Comparison of ENCODE assay signal across 16 cellular contexts in genomic region chr19:54905908-54906511, GRCh38. TPM values are rescaled to one million over a fixed set of nuclear protein-coding genes. Genes with fewer than 3 reads are reported as not detected.
DNase-seq lines count a peak whose midpoint lies in the region; ATAC-seq lines count a peak whose summit lies in the region.
"Had no signal": no experiment of that assay in that cellular context is flagged by ENCODE, and none has a peak within 500 bp of the region (broad histone marks: within the 10 kb centered on the region; RNA-seq: fewer than 3 reads in every experiment).

Gene NCR1 (plus strand): TSS chr19:54906148. CDS start chr19:54906188, 40 bp downstream.

- H3K27me3 Mint-ChIP-seq in CD8-positive, alpha-beta memory T cell = peaks cover 8 to 12% of the 10 kb centered on the region in 2 donors
- H3K27me3 Mint-ChIP-seq in central memory CD8-positive, alpha-beta T cell = peaks cover 10% of the 10 kb centered on the region

- H4K91ac ChIP-seq in trophoblast cell (ENCODE audit: low read depth, low read length) = peak within 1 kb of the TSS; percentile 78

- no peaks in the 10 kb centered on the region for H4K20me1 ChIP-seq in Karpas-422 (ENCODE audit: insufficient read depth, low read depth, low read length)

- peak within 1 kb of the TSS; percentile 24 for H2AK5ac ChIP-seq in trophoblast cell (ENCODE audit: low read length)

- H2AFZ ChIP-seq in Karpas-422 (ENCODE audit: low read length) = peak within 1 kb of the TSS; percentile 5; the same call in 1 of the 2 replicates
- H2AFZ ChIP-seq in trophoblast cell (ENCODE audit: insufficient read depth, low read length, poor library complexity) = no peak within 1 kb of the TSS

- H3K4me2 ChIP-seq in Karpas-422 (ENCODE audit: low read depth, low read length, poor library complexity, severe bottlenecking) = no peak within 1 kb of the TSS
- no peak within 1 kb of the TSS for H3K4me2 ChIP-seq in trophoblast cell (ENCODE audit: low read length)

- H2BK120ac ChIP-seq in trophoblast cell (ENCODE audit: insufficient read depth, low read length, poor library complexity) = peak within 1 kb of the TSS; percentile 3

- H2BK5ac ChIP-seq in trophoblast cell (ENCODE audit: low read depth, low read length, poor library complexity) = peak within 1 kb of the TSS; percentile 11

- H3K9ac ChIP-seq in Karpas-422 (ENCODE audit: low read length) (no peak within 1 kb of the TSS), trophoblast cell (ENCODE audit: low read length) (peak within 1 kb of the TSS; percentile 31)

- H4K12ac ChIP-seq in trophoblast cell (ENCODE audit: low read depth, low read length) = no peak within 1 kb of the TSS

- peak within 1 kb of the TSS; percentile 60 for H3K27ac ChIP-seq in CD8-positive, alpha-beta memory T cell (ENCODE audit: low read depth, low read length)
- H3K27ac ChIP-seq in Karpas-422 (ENCODE audit: low read length) = no peak within 1 kb of the TSS
- peak within 1 kb of the TSS; percentile 70 for H3K27ac ChIP-seq in trophoblast cell (ENCODE audit: low read depth, low read length)
- H3K27ac ChIP-seq: psoas muscle had no signal

- peak; percentile 79 for ATAC-seq in central memory CD8-positive, alpha-beta T cell (replicated peaks; ENCODE audit: extremely low read depth, poor library complexity, severe bottlenecking)
- no peak for ATAC-seq in HG02759 (IDR thresholded peaks at IDR 0.05; ENCODE audit: unreplicated experiment)
- ATAC-seq: psoas muscle had no signal

- peak in 1 of 5 donors; percentile 18 for DNase-seq in CD8-positive, alpha-beta memory T cell
- no peak for DNase-seq in Karpas-422
- DNase-seq in central memory CD8-positive, alpha-beta T cell (ENCODE audit: low spot score in 2 of 2) = peak in 1 of 2 donors; percentile 25
- DNase-seq in trophoblast cell = peak; percentile 43 to 69
- DNase-seq in DMS53 treated with DMSO at 0.1 percent for 48 hours (lab: John Stamatoyannopoulos, UW; ENCODE audit: unreplicated experiment) = no peak
- no peak for DNase-seq in T1000 (lab: John Stamatoyannopoulos, UW)
- no peak for DNase-seq in GM19240 (ENCODE audit: insufficient read length, low spot score)
- DNase-seq: DND-41; glutamatergic neuron; NCI-H2081 treated with DMSO at 0.1 percent for 48 hours; psoas muscle; stimulated activated CD4-positive, alpha-beta T cell treated with anti-CD3 and anti-CD28 coated beads, Interleukin-1b, Interleukin-23, amount 100 ng/mL, for 48 hours had no signal

- H3K36me3 ChIP-seq in CD8-positive, alpha-beta memory T cell (ENCODE audit: insufficient read depth, low read length) = no peaks in the 10 kb centered on the region
- H3K36me3 ChIP-seq in Karpas-422 (ENCODE audit: insufficient read depth, low read length) (no peaks in the 10 kb centered on the region), trophoblast cell (ENCODE audit: control insufficient read depth in 1 of 2, insufficient read depth in 2 of 2, low read length in 2 of 2) (no peaks in the 10 kb centered on the region)

- no peaks in the 10 kb centered on the region for H3K9me2 ChIP-seq in Karpas-422 (replicated peaks; ENCODE audit: insufficient read depth, low read length)

- no peaks in the 10 kb centered on the region for H3K9me3 ChIP-seq in CD8-positive, alpha-beta memory T cell (ENCODE audit: low read length)
- H3K9me3 ChIP-seq in Karpas-422 (ENCODE audit: low read length) (no peaks in the 10 kb centered on the region), trophoblast cell (ENCODE audit: insufficient read depth, low read depth, low read length) (peaks cover 6% of the 10 kb centered on the region)
- H3K9me3 ChIP-seq: psoas muscle had no signal

- peak within 1 kb of the TSS; percentile 23 for H3K14ac ChIP-seq in trophoblast cell (ENCODE audit: low read length)

- peaks cover 0 to 3% (median 0%) of the 10 kb centered on the region in 5 donors for H3K9me3 Mint-ChIP-seq in CD8-positive, alpha-beta memory T cell
- H3K9me3 Mint-ChIP-seq in central memory CD8-positive, alpha-beta T cell = peaks cover 5% of the 10 kb centered on the region

- no peak within 1 kb of the TSS for H3K23ac ChIP-seq in trophoblast cell (ENCODE audit: low read length)

- H3K4me3 Mint-ChIP-seq in CD8-positive, alpha-beta memory T cell = peak within 1 kb of the TSS in 6 of 7 donors; percentile 30 to 88 (median 62)
- H3K4me3 Mint-ChIP-seq in central memory CD8-positive, alpha-beta T cell = peak within 1 kb of the TSS; percentile 68
- H3K4me3 Mint-ChIP-seq: T-helper 1 cell treated with Interleukin-12 subunit alpha and Interleukin-12 subunit beta and Interleukin-4 antibody, amounts not matched to agents 30 μg/mL and 1 μg/mL, for 36 hours had no signal

- H3K79me2 ChIP-seq in Karpas-422 (ENCODE audit: low read length) (no peaks in the 10 kb centered on the region), trophoblast cell (ENCODE audit: control insufficient read depth, insufficient read depth, low read length, poor library complexity) (no peaks in the 10 kb centered on the region)

- H3K36me3 Mint-ChIP-seq in CD8-positive, alpha-beta memory T cell = no peaks in the 10 kb centered on the region
- H3K36me3 Mint-ChIP-seq in central memory CD8-positive, alpha-beta T cell (ENCODE audit: insufficient read depth) = peaks cover 3% of the 10 kb centered on the region

- CTCF ChIA-PET in CD8-positive, alpha-beta memory T cell (lab: Charles Lee) = no interaction called here

- H3K4me3 ChIP-seq in CD8-positive, alpha-beta memory T cell (ENCODE audit: low read length) = no peak within 1 kb of the TSS
- no peak within 1 kb of the TSS for H3K4me3 ChIP-seq in Karpas-422 (ENCODE audit: low read length)
- no peak within 1 kb of the TSS for H3K4me3 ChIP-seq in trophoblast cell (ENCODE audit: low read depth, low read length)
- H3K4me3 ChIP-seq: lung, psoas muscle had no signal

- H2BK12ac ChIP-seq in trophoblast cell (ENCODE audit: low read length) = peak within 1 kb of the TSS; percentile 20

- POLR2A ChIA-PET in CD8-positive, alpha-beta memory T cell (lab: Charles Lee) = no interaction called here

- H3K27ac Mint-ChIP-seq in CD8-positive, alpha-beta memory T cell = peak within 1 kb of the TSS in 6 of 8 donors; percentile 38 to 90 (median 70)
- H3K27ac Mint-ChIP-seq in central memory CD8-positive, alpha-beta T cell (ENCODE audit: low read depth) = peak within 1 kb of the TSS; percentile 72
- H3K27ac Mint-ChIP-seq: T-helper 1 cell treated with Interleukin-12 subunit alpha and Interleukin-12 subunit beta and Interleukin-4 antibody, amounts not matched to agents 30 μg/mL and 1 μg/mL, for 36 hours had no signal

- H3K79me1 ChIP-seq in trophoblast cell (ENCODE audit: low read length) = peaks cover 10% of the 10 kb centered on the region

- no CpG with 5 or more reads among the region's 20 CpGs for WGBS in trophoblast cell (ENCODE audit: extremely low coverage, insufficient coverage, insufficient read length)

- no peaks in the 10 kb centered on the region for H3K4me1 ChIP-seq in CD8-positive, alpha-beta memory T cell (ENCODE audit: insufficient read depth, low read length)
- no peaks in the 10 kb centered on the region for H3K4me1 ChIP-seq in Karpas-422 (ENCODE audit: low read length)
- H3K4me1 ChIP-seq in trophoblast cell (ENCODE audit: control insufficient read depth in 1 of 2, insufficient read depth in 2 of 2, low read length in 2 of 2) = peaks cover 10 to 12% of the 10 kb centered on the region in 2 experiments
- H3K4me1 ChIP-seq: psoas muscle had no signal

- peak within 1 kb of the TSS; percentile 11 for H4K8ac ChIP-seq in trophoblast cell (ENCODE audit: low read depth, low read length)

- H3K27me3 ChIP-seq in CD8-positive, alpha-beta memory T cell (ENCODE audit: insufficient read depth, low read length, poor library complexity, severe bottlenecking) = no peaks in the 10 kb centered on the region
- H3K27me3 ChIP-seq in Karpas-422 (ENCODE audit: low read length) = no peaks in the 10 kb centered on the region
- no peaks in the 10 kb centered on the region for H3K27me3 ChIP-seq in trophoblast cell (ENCODE audit: insufficient read depth, low read length)

- peaks cover 0 to 6% (median 0%) of the 10 kb centered on the region in 3 donors for H3K4me1 Mint-ChIP-seq in CD8-positive, alpha-beta memory T cell
- no peaks in the 10 kb centered on the region for H3K4me1 Mint-ChIP-seq in central memory CD8-positive, alpha-beta T cell

- no peak within 1 kb of the TSS for H3K18ac ChIP-seq in trophoblast cell (ENCODE audit: low read length)

- no peak within 1 kb of the TSS for H3K4ac ChIP-seq in trophoblast cell (ENCODE audit: low read depth, low read length)

RNA-seq across cellular contexts. Expression of gene NCR1, which starts in this region (rescaled TPM):
- total RNA-seq in CD8-positive, alpha-beta memory T cell = under 1 TPM in 1 of 2 experiments, not detected in 1; 0.31 TPM
- polyA plus RNA-seq in CD8-positive, alpha-beta memory T cell = 2.8 TPM
- total RNA-seq in Karpas-422 (2014; rRNA removed; shearing (Covaris generic); ENCODE audit: low replicate concordance) = not detected in 2 replicates
- 0.64 and 0.69 TPM in 2 replicates for polyA plus RNA-seq in trophoblast cell (2013)
- total RNA-seq: temporal lobe had no signal
- polyA plus RNA-seq: psoas muscle had no signal

Comparison
In these comparisons a context has a peak if more than half of its experiments do, and no peak if none do; other contexts are left out.
1. DNase-seq: peak in trophoblast cell (2 of 2); none in Karpas-422 (single experiment), DMS53 treated with DMSO at 0.1 percent for 48 hours (single experiment), T1000 (single experiment) and GM19240 (single experiment).